ENCODE assay signal across 22 cellular contexts in the genomic region with DNA sequence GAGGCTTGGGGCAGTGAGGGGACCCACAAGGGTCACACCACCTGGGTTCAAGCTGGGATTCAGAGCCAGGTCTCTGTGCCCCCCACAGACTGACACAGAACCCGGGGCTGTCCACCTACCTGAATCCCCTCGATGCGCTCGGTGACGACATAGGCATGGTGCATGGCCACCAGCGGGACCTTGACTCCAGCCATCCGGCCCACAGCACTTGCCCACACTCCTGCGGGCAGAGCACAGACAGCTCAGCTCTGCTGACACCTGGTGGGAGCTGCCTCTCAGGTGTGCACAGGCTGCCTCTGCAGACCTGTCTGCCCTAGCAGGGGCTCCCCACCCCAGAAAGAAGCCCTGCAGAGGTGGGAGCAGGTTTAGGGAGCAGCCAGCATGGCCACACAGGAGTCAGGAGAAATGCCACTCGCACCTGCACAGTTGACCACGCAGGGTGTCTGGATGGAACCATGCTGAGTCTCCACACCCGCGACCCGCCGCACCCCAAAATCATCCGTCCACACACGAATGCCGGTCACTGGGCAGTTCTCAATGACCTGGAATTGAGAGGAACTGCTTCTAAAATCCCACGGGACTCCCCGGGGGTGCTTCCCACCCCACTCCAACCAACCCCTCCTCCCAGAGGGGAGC. TPM values are rescaled to one million over a fixed set of nuclear protein-coding genes. Genes with fewer than 3 reads are reported as not detected.
DNase-seq lines count a peak whose midpoint lies in the region; ATAC-seq and TF ChIP-seq lines count a peak whose summit lies in the region.
"Had no signal": no experiment of that assay in that cellular context is flagged by ENCODE, and none has a peak within 500 bp of the region (broad histone marks: within the 10 kb centered on the region; RNA-seq: fewer than 3 reads in every experiment).

No MANE protein-coding gene starts in this region.

- no peak overlapping the region for H3K27ac ChIP-seq in coronary artery
- no peak overlapping the region for H3K27ac ChIP-seq in GM23248
- H3K27ac ChIP-seq: adrenal gland, breast epithelium, heart left ventricle, lower lobe of right lung, right atrium auricular region, SK-N-MC, suprapubic skin had no signal

- 74 to 76% methylated on average over 12 to 18 of the region's 19 CpGs for WGBS in GM23248 (ENCODE audit: low coverage in 1 of 2, low lambda C conversion rate in 2 of 2, missing lambda C conversion rate in 2 of 2), 2 experiments

- H3K4me3 ChIP-seq in coronary artery, result no peak overlapping the region
- no peak overlapping the region for H3K4me3 ChIP-seq in GM23248
- H3K4me3 ChIP-seq: adrenal gland, breast epithelium, heart left ventricle, lower lobe of right lung, right atrium auricular region, SK-N-MC, suprapubic skin had no signal

- no peaks in the 10 kb centered on the region for H3K79me2 ChIP-seq in GM23248 (ENCODE audit: insufficient read depth)

- no peaks in the 10 kb centered on the region for H3K4me1 ChIP-seq in GM23248 (ENCODE audit: insufficient read depth)
- H3K4me1 ChIP-seq: adrenal gland, breast epithelium, heart left ventricle, lower lobe of right lung, right atrium auricular region, suprapubic skin had no signal

- peaks cover 7% of the 10 kb centered on the region for H3K27me3 ChIP-seq in GM23248 (replicated peaks; ENCODE audit: insufficient read depth)
- H3K27me3 ChIP-seq: adrenal gland, breast epithelium, right atrium auricular region had no signal

- DNase-seq in cardiac septum (ENCODE audit: low spot score) (peak; percentile 68), left ventricle myocardium superior (no peak), coronary artery (ENCODE audit: low spot score) (peak; percentile 70), mesenteric fat pad (ENCODE audit: low spot score) (peak; percentile 87), GM23248 (no peak), DMS153 (lab: John Stamatoyannopoulos, UW) (no peak)
- DNase-seq: activated gamma-delta T cell; CD4-positive, alpha-beta memory T cell; KG1; lower lobe of right lung; NCI-H1694 treated with DMSO at 0.1 percent for 48 hours; NCI-H226; nucleus accumbens; T-helper 9 cell had no signal

- H3K9ac ChIP-seq in GM23248, result no peak overlapping the region

- no peaks in the 10 kb centered on the region for H3K9me3 ChIP-seq in GM23248 (ENCODE audit: low read depth)
- H3K9me3 ChIP-seq: adrenal gland, breast epithelium, heart left ventricle, lower lobe of right lung, right atrium auricular region, suprapubic skin had no signal

- H3K4me2 ChIP-seq in GM23248 (ENCODE audit: unreplicated experiment), result no peak overlapping the region

- H4K20me1 ChIP-seq in GM23248 (ENCODE audit: insufficient read depth), result no peaks in the 10 kb centered on the region

- no peak for TF ChIP-seq CTCF in coronary artery (IDR thresholded peaks at IDR 0.05)

- H3F3A ChIP-seq in GM23248 (ENCODE audit: insufficient read depth), result no peaks in the 10 kb centered on the region

- ATAC-seq in left ventricle myocardium superior, result no peak
- ATAC-seq in HG02970 (IDR thresholded peaks at IDR 0.05; ENCODE audit: low FRiP score, unreplicated experiment), result no peak
- ATAC-seq: activated CD4-positive, CD25-positive, alpha-beta regulatory T cell treated with anti-CD3 and anti-CD28 coated beads, Interleukin-2, amount 50 U/mL, for 24 hours; heart left ventricle; lower lobe of right lung had no signal

- intact Hi-C loops in cardiac septum (cut with DNase I), result loop anchor here (10.0 kb wide), 1 partner anchor 325 kb away; no protein-coding TSS in a partner anchor
- intact Hi-C loops in left ventricle myocardium superior (cut with micrococcal nuclease), result loop anchor here (5.0 to 10.0 kb wide), 2 partner anchors 197 to 325 kb away; a partner anchor contains a TSS

- H3K36me3 ChIP-seq in GM23248 (ENCODE audit: low read depth), result no peaks in the 10 kb centered on the region
- H3K36me3 ChIP-seq: adrenal gland, breast epithelium, heart left ventricle, lower lobe of right lung, right atrium auricular region, suprapubic skin had no signal

- in situ Hi-C loops in GM23248 (cut with MboI), result loop anchor here (10.0 kb wide), 1 partner anchor 205 kb away; a partner anchor contains a TSS

- H3K9me2 ChIP-seq in GM23248 (ENCODE audit: insufficient read depth), result no peaks in the 10 kb centered on the region

- H2AFZ ChIP-seq in GM23248, result no peak overlapping the region

RNA-seq across cellular contexts. Expression of a gene that starts 8.4 kb away (rescaled TPM):
- total RNA-seq in cardiac septum, result 1.3 TPM
- total RNA-seq in left ventricle myocardium superior, result 0.64 TPM
- total RNA-seq in mesenteric fat pad, result 0.87 TPM
- 0.89 and 2.4 TPM in 2 replicates for total RNA-seq in GM23248 (2014; rRNA removed; shearing (Covaris generic))
- 0.16 and 0.30 TPM in 2 replicates for polyA plus RNA-seq in GM23248 (2016; fragmentation: Nextera tagmentation; extraction: Ambion mirVana)

Comparison
In these comparisons a context has a peak if more than half of its experiments do, and no peak if none do; other contexts are left out.
1. DNase-seq: peak in cardiac septum (single experiment), coronary artery (single experiment) and mesenteric fat pad (single experiment); none in left ventricle myocardium superior (single experiment), GM23248 (single experiment) and DMS153 (single experiment).